ENCODE assay signal across 12 cellular contexts in the genomic region with DNA sequence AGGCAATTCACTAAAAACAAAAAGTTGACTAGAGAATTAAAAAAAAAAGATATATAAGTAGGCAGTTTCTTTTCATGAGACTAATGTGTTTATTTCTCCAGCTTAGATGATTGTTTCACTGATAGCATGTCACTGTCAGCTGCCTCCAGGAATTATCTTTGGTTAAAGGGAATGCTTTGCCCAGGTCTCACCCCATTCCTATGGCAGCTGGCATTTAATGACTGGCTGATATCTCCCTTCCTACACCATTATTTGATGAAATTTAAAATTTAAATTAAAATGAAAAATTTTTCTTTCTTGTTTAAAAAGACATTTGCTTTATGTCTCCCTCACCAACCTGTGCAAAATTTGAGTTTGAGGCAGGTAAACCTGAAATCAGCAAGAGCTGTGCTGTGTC.
DNase-seq lines count a peak whose midpoint lies in the region; ATAC-seq and TF ChIP-seq lines count a peak whose summit lies in the region.
"Had no signal": no experiment of that assay in that cellular context is flagged by ENCODE, and none has a peak within 500 bp of the region (broad histone marks: within the 10 kb centered on the region; RNA-seq: fewer than 3 reads in every experiment).

No MANE protein-coding gene starts in this region.

- TF ChIP-seq CTCF in GM10266 (IDR thresholded peaks at IDR 0.05; ENCODE audit: control insufficient read depth, insufficient read depth, low read depth, missing control alignments) (peak; percentile 8), mesothelial cell of epicardium (IDR thresholded peaks at IDR 0.05; ENCODE audit: unreplicated experiment) (peak; percentile 49)

- DNase-seq in activated CD8-positive, alpha-beta memory T cell treated with anti-CD3 and anti-CD28 coated beads, Interleukin-2, amount 10 ng/mL, durations not matched to agents 7 days and 5 days = no peak
- DNase-seq in activated CD8-positive, alpha-beta memory T cell treated with anti-CD3 and anti-CD28 coated beads, Interleukin-2, amount 50 U/mL, for 48 hours = no peak
- DNase-seq in GM10266 (ENCODE audit: extremely low spot score) (no peak), T-cell (no peak), mesothelial cell of epicardium (ENCODE audit: low spot score in 2 of 2, unreplicated experiment in 2 of 2) (no peak), NCI-H2107 (lab: John Stamatoyannopoulos, UW) (no peak), NCI-H82 (lab: John Stamatoyannopoulos, UW) (no peak)
- DNase-seq: DMS79 treated with DMSO at 0.1 percent for 48 hours, NCI-H187 treated with DMSO at 0.1 percent for 48 hours, ovary had no signal

- peaks cover 24% of the 10 kb centered on the region for H3K4me1 Mint-ChIP-seq in activated CD8-positive, alpha-beta memory T cell treated with anti-CD3 and anti-CD28 coated beads, Interleukin-2, amount 10 ng/mL, durations not matched to agents 7 days and 5 days
- H3K4me1 Mint-ChIP-seq in T-cell = peaks cover 22 to 27% (median 22%) of the 10 kb centered on the region in 3 donors
- H3K4me1 Mint-ChIP-seq in mesothelial cell of epicardium = peaks cover 3% of the 10 kb centered on the region

- peaks cover 7% of the 10 kb centered on the region for H3K27me3 Mint-ChIP-seq in activated CD8-positive, alpha-beta memory T cell treated with anti-CD3 and anti-CD28 coated beads, Interleukin-2, amount 10 ng/mL, durations not matched to agents 7 days and 5 days
- H3K27me3 Mint-ChIP-seq in T-cell = no peaks in the 10 kb centered on the region
- H3K27me3 Mint-ChIP-seq in mesothelial cell of epicardium (ENCODE audit: low read depth) = peaks cover 5% of the 10 kb centered on the region

- peak overlapping the region; percentile 69 for H3K4me3 Mint-ChIP-seq in activated CD8-positive, alpha-beta memory T cell treated with anti-CD3 and anti-CD28 coated beads, Interleukin-2, amount 10 ng/mL, durations not matched to agents 7 days and 5 days
- H3K4me3 Mint-ChIP-seq in T-cell (peak overlapping the region in 1 of 3 donors; percentile 75), mesothelial cell of epicardium (no peak overlapping the region)

- peak overlapping the region; percentile 86 for H3K27ac Mint-ChIP-seq in activated CD8-positive, alpha-beta memory T cell treated with anti-CD3 and anti-CD28 coated beads, Interleukin-2, amount 10 ng/mL, durations not matched to agents 7 days and 5 days
- H3K27ac Mint-ChIP-seq in T-cell = peak overlapping the region; percentile 72 to 86
- H3K27ac Mint-ChIP-seq in mesothelial cell of epicardium = no peak overlapping the region

- POLR2A ChIA-PET in T-cell (lab: Charles Lee) = interaction anchor here (0.9 to 1.2 kb wide), 2 partner anchors 11 to 277 kb away, joined by 3 to 4 read pairs; no protein-coding TSS in a partner anchor

- CTCF ChIA-PET in activated CD8-positive, alpha-beta memory T cell treated with anti-CD3 and anti-CD28 coated beads, Interleukin-2, amount 10 ng/mL, durations not matched to agents 7 days and 5 days (lab: Charles Lee) = interaction anchor here (0.6 to 4.0 kb wide), 40 partner anchors 8 to 680 kb away, joined by 3 to 32 read pairs (median 4); partner anchors contain the start of gene EPHB6
- CTCF ChIA-PET in T-cell (lab: Charles Lee) = interaction anchor here (0.6 to 2.0 kb wide), 15 partner anchors 22 to 706 kb away, joined by 3 to 11 read pairs (median 4); no protein-coding TSS in a partner anchor

- ATAC-seq in activated CD8-positive, alpha-beta memory T cell treated with anti-CD3 and anti-CD28 coated beads, Interleukin-2, amount 10 ng/mL, durations not matched to agents 7 days and 5 days = no peak
- ATAC-seq in T-cell (replicated peaks in 1 of 4) = no peak
- no peak for ATAC-seq in GM18519 (IDR thresholded peaks at IDR 0.05; ENCODE audit: low FRiP score, unreplicated experiment)

- H3K36me3 Mint-ChIP-seq in activated CD8-positive, alpha-beta memory T cell treated with anti-CD3 and anti-CD28 coated beads, Interleukin-2, amount 10 ng/mL, durations not matched to agents 7 days and 5 days = no peaks in the 10 kb centered on the region
- H3K36me3 Mint-ChIP-seq in T-cell = peaks cover 2% of the 10 kb centered on the region
- H3K36me3 Mint-ChIP-seq in mesothelial cell of epicardium = no peaks in the 10 kb centered on the region
- H3K36me3 Mint-ChIP-seq: naive B cell had no signal

- no peaks in the 10 kb centered on the region for H3K9me3 Mint-ChIP-seq in activated CD8-positive, alpha-beta memory T cell treated with anti-CD3 and anti-CD28 coated beads, Interleukin-2, amount 10 ng/mL, durations not matched to agents 7 days and 5 days (ENCODE audit: low read depth)
- H3K9me3 Mint-ChIP-seq in T-cell = no peaks in the 10 kb centered on the region
- H3K9me3 Mint-ChIP-seq in mesothelial cell of epicardium = no peaks in the 10 kb centered on the region
- H3K9me3 Mint-ChIP-seq: naive B cell had no signal
